Comparison of ENCODE assay signal across 11 cellular contexts in the genomic region with DNA sequence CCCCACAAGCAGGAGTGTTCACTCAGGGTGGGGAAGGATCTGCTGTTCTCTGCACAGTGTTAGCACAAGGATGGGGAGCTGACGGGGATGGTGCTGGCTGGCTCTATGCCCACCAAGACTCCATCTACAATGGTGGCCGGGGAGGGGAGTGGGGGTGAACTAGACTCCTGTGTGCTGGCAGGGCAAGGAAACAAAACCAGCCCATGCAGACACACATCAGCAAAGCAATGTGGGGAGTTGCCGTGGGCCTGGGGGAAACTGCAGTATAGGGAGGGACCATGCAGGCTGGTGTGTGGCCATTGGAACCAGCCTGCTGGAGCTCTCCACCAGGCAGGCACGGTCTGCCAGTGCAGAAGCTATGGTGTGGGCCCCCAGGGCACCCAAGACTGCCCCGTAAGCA.
"Had no signal": no experiment of that assay in that cellular context is flagged by ENCODE, and none has a peak within 500 bp of the region (broad histone marks: within the 10 kb centered on the region; RNA-seq: fewer than 3 reads in every experiment).

No MANE protein-coding gene starts in this region.

- H3K4me1 Mint-ChIP-seq: GM23338, H9 had no signal

- DNase-seq: GM23248, GOT3, H7, H9, HCEC 1CT, HFFc6 had no signal

- H3K4me1 ChIP-seq: HAP-1 had no signal

- H3K27ac Mint-ChIP-seq: GM23338, H9, HFFc6 had no signal

- FAIRE-seq: H1, H54 had no signal

- H3K9ac ChIP-seq: GM23248 had no signal

- H3K36me3 ChIP-seq: HAP-1 had no signal

- H3K9me3 ChIP-seq: HAP-1 had no signal

- ATAC-seq: GM23338, HCT116 had no signal

- H3K4me3 Mint-ChIP-seq: GM23338, H9, HFFc6 had no signal

- H3K9me3 Mint-ChIP-seq: HFFc6 had no signal

- H3K27ac ChIP-seq: GM23248 had no signal

- H3K4me3 ChIP-seq: GM23248, GM23338, HAP-1 had no signal
